In the genomic region with DNA sequence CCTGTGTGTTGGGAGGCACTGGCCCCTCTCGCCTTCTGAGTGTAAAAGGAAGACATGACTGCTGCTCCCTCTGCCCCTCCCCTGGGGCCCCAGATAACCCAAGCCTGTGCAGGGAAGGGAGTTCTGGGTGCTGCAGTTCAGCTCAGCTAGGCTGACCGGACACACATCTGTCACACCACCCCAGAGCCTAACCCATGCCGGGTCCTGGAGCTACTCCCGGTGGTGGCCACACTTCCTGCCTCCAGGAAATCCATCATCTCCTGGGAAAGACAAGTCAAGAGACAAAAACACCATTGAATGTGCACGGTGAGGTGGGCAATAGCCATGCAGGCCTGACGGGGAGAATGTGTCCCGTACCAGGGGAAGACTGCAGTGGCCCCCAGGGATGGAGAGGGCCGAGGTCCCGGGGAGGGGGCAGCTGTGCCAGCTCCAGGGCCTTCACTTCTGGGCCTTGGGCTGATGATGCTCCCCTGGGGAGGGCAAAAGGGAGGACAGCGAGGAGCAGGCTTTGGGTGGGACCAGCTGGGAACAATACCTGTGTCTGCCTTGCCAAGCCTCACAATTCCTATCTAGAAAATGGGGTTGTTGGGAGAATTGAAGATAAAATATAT, we compare ENCODE assay signal across 1 cellular context.
TF ChIP-seq lines count a peak whose summit lies in the region.

No MANE protein-coding gene starts in this region.

TF ChIP-seq in WTC11, 78 proteins besides CTCF, POLR2A, EP300 and RAD21 (continued from another document):
- no peak for TF ChIP-seq CREB1 (CRISPR knock-in tag; IDR thresholded peaks at IDR 0.05)
TF ChIP-seq in WTC11: peak in this region for 1.
